Comparison of ENCODE assay signal across 11 cellular contexts in genomic region chr12:57815177-57816000, GRCh38. TPM values are rescaled to one million over a fixed set of nuclear protein-coding genes. Genes with fewer than 3 reads are reported as not detected.
DNase-seq lines count a peak whose midpoint lies in the region; ATAC-seq, FAIRE-seq and TF ChIP-seq lines count a peak whose summit lies in the region.
"Had no signal": no experiment of that assay in that cellular context is flagged by ENCODE, and none has a peak within 500 bp of the region (broad histone marks: within the 10 kb centered on the region; RNA-seq: fewer than 3 reads in every experiment).

No MANE protein-coding gene starts in this region.

- H2BK15ac ChIP-seq in IMR-90 (ENCODE audit: low read depth, low read length) = no peak overlapping the region

- DNase-seq in D721Med (ENCODE audit: insufficient read length, low spot score) = no peak
- DNase-seq in IMR-90 = no peak
- no peak for DNase-seq in RWPE2 (ENCODE audit: low spot score)
- peak; percentile 57 for DNase-seq in iPS DF 6.9 (ENCODE audit: low read depth, low spot score)
- DNase-seq in SKM-1 treated with dmso at 0.1 percent for 144 hours (lab: John Stamatoyannopoulos, UW; ENCODE audit: unreplicated experiment) = no peak
- no peak for DNase-seq in EL
- no peak for DNase-seq in mesenteric fat pad (ENCODE audit: low spot score)
- DNase-seq: activated CD4-positive, alpha-beta T cell treated with anti-CD3 and anti-CD28 coated beads, Interleukin-2, amount 10 ng/mL, durations not matched to agents 24 days and 14 days; midbrain; Peyer's patch had no signal

- H4K91ac ChIP-seq in IMR-90 (ENCODE audit: insufficient read depth, low read depth, low read length) = no peak overlapping the region

- no peaks in the 10 kb centered on the region for H3K9me3 ChIP-seq in IMR-90 (ENCODE audit: control insufficient read depth, insufficient read depth, low read length)
- H3K9me3 ChIP-seq in RWPE2 (ENCODE audit: severe bottlenecking) = no peaks in the 10 kb centered on the region
- H3K9me3 ChIP-seq in iPS DF 6.9 (ENCODE audit: control insufficient read depth, insufficient read depth, low read length) = no peaks in the 10 kb centered on the region
- H3K9me3 ChIP-seq: Peyer's patch had no signal

- no peak overlapping the region for H2BK5ac ChIP-seq in IMR-90 (ENCODE audit: low read depth, low read length, poor library complexity, severe bottlenecking)

- no peak overlapping the region for H2AFZ ChIP-seq in IMR-90 (replicated peaks; ENCODE audit: low read length, poor library complexity)

- H3K9me1 ChIP-seq in IMR-90 (ENCODE audit: insufficient read depth, low read length) = peaks cover 17% of the 10 kb centered on the region

- no TSS peak for BruUV-seq in IMR-90 (replicated peaks; lab: Mats Ljungman, UMichigan)

- dilution Hi-C loops in IMR-90 (cut with HindIII; ENCODE audit: low sequenced_read_pairs, unreplicated experiment) = no loop called here

- no peaks in the 10 kb centered on the region; the same call in 1 of the 2 replicates for H4K20me1 ChIP-seq in IMR-90 (ENCODE audit: insufficient read depth, low read length)

- no peak for FAIRE-seq in D721Med (lab: Jason Lieb, UNC)

- H3K79me1 ChIP-seq in IMR-90 (ENCODE audit: low read depth in 1 of 2, low read length in 2 of 2) = peaks cover 0 to 8% of the 10 kb centered on the region in 2 experiments; a peak in 1 of 4 replicates

- no peak overlapping the region for H3K56ac ChIP-seq in IMR-90 (ENCODE audit: extremely low read depth, insufficient read depth, low read length)

- H2BK120ac ChIP-seq in IMR-90 (ENCODE audit: low read depth, low read length) = no peak overlapping the region

- no peak for TF ChIP-seq POLR2A in IMR-90 (IDR thresholded peaks at IDR 0.05; ENCODE audit: low read depth, low read length)

- H3K14ac ChIP-seq in IMR-90 (replicated peaks; ENCODE audit: low read depth, low read length) = no peak overlapping the region

- H3K4ac ChIP-seq in IMR-90 (ENCODE audit: low read depth, low read length) = no peak overlapping the region

- H4K5ac ChIP-seq in IMR-90 (ENCODE audit: low read depth, low read length) = no peak overlapping the region

- no peak overlapping the region for H3K27ac ChIP-seq in IMR-90 (ENCODE audit: insufficient read depth, low read length)
- H3K27ac ChIP-seq in RWPE2 (ENCODE audit: poor library complexity, severe bottlenecking) = no peak overlapping the region
- H3K27ac ChIP-seq in iPS DF 6.9 (ENCODE audit: low read length) = no peak overlapping the region
- H3K27ac ChIP-seq: Peyer's patch had no signal

- no peak overlapping the region for H2BK20ac ChIP-seq in IMR-90 (ENCODE audit: low read depth, low read length)

- no peak overlapping the region for H4K8ac ChIP-seq in IMR-90 (ENCODE audit: low read depth in 2 of 2, low read length in 2 of 2)

- CTCF ChIA-PET in IMR-90 (lab: Yijun Ruan, JAX) = interaction anchor here (1.2 kb wide), 1 partner anchor 12 kb away, joined by 3 read pairs; no protein-coding TSS in a partner anchor

- no peak overlapping the region for H3K9ac ChIP-seq in IMR-90 (ENCODE audit: low read depth, low read length)

- in situ Hi-C loops in IMR-90 (cut with MboI; ENCODE audit: low sequenced_read_pairs) = no loop called here

- H2AK5ac ChIP-seq in IMR-90 (ENCODE audit: low read depth, low read length) = no peak overlapping the region

- H3K18ac ChIP-seq in IMR-90 (ENCODE audit: low read depth, low read length) = no peak overlapping the region

- TF ChIP-seq CTCF in D721Med (IDR thresholded peaks at IDR 0.05; ENCODE audit: insufficient read depth, missing control alignments) (peak; percentile 19), IMR-90 (conservative IDR thresholded peaks at IDR 0.05; ENCODE audit: low read depth, low read length) (peak; percentile 27), RWPE2 (IDR thresholded peaks at IDR 0.05; ENCODE audit: poor library complexity, severe bottlenecking) (peak; percentile 24)

- no peak overlapping the region for H2AK9ac ChIP-seq in IMR-90 (replicated peaks; ENCODE audit: low read depth, low read length, poor library complexity)

- 81% methylated on average over 5 of the region's 13 CpGs; no CpG with 5 or more reads in 1 of the 2 experiments for WGBS in IMR-90 (ENCODE audit: extremely low coverage in 2 of 2, insufficient read length in 1 of 2), 2 experiments
- WGBS in iPS DF 6.9 (ENCODE audit: insufficient coverage, insufficient read length) = no CpG with 5 or more reads among the region's 13 CpGs

- intact Hi-C loops in IMR-90 (cut with micrococcal nuclease) = no loop called here

- H3K4me1 ChIP-seq in IMR-90 (ENCODE audit: control insufficient read depth, insufficient read depth, low read length) (peaks cover 3% of the 10 kb centered on the region; the same call in 1 of the 2 replicates), RWPE2 (ENCODE audit: insufficient read depth, poor library complexity, severe bottlenecking) (peaks cover 4% of the 10 kb centered on the region), iPS DF 6.9 (ENCODE audit: control insufficient read depth, insufficient read depth, low read length) (no peaks in the 10 kb centered on the region; the same call in 1 of the 2 replicates)

- TF ChIP-seq RAD21 in IMR-90 (IDR thresholded peaks at IDR 0.05; ENCODE audit: low read length) = no peak

- H3K4me2 ChIP-seq in IMR-90 (ENCODE audit: low read depth, low read length) = no peak overlapping the region

- H3K36me3 ChIP-seq in IMR-90 (ENCODE audit: control insufficient read depth, insufficient read depth, low read length) (peaks cover 36% of the 10 kb centered on the region), RWPE2 (ENCODE audit: low read depth) (no peaks in the 10 kb centered on the region), iPS DF 6.9 (ENCODE audit: control insufficient read depth, insufficient read depth, low read length) (no peaks in the 10 kb centered on the region)

- POLR2A ChIA-PET in IMR-90 (lab: Charles Lee; ENCODE audit: unreplicated experiment) = no interaction called here

- no peak overlapping the region for H3K23ac ChIP-seq in IMR-90 (ENCODE audit: low read depth, low read length)

- no peak overlapping the region for H3K4me3 ChIP-seq in IMR-90 (ENCODE audit: insufficient read depth, low read depth, low read length)
- no peak overlapping the region for H3K4me3 ChIP-seq in RWPE2 (ENCODE audit: severe bottlenecking)
- H3K4me3 ChIP-seq in iPS DF 6.9 (ENCODE audit: low read length) = no peak overlapping the region
- H3K4me3 ChIP-seq: Peyer's patch had no signal

- ATAC-seq in IMR-90 (ENCODE audit: low read depth) (no peak; the same call in 1 of the 2 replicates), RWPE2 (ENCODE audit: low read depth) (no peak), esophagus mucosa (no peak)

- H3K27me3 ChIP-seq in IMR-90 (ENCODE audit: control insufficient read depth, insufficient read depth, low read length) (no peaks in the 10 kb centered on the region), RWPE2 (ENCODE audit: insufficient read depth, poor library complexity, severe bottlenecking) (no peaks in the 10 kb centered on the region), iPS DF 6.9 (ENCODE audit: control insufficient read depth, insufficient read depth, low read length) (no peaks in the 10 kb centered on the region)
- H3K27me3 ChIP-seq: Peyer's patch had no signal

TF ChIP-seq in IMR-90, 13 proteins besides CTCF, POLR2A, EP300 and RAD21:
- TF ChIP-seq SMC3 (IDR thresholded peaks at IDR 0.05; ENCODE audit: low read depth, low read length) (no peak), USF2 (IDR thresholded peaks at IDR 0.05; ENCODE audit: low read depth, low read length) (no peak), NFE2L2 (IDR thresholded peaks at IDR 0.05; ENCODE audit: low read depth, low read length) (no peak), MXI1 (IDR thresholded peaks at IDR 0.05; ENCODE audit: borderline replicate concordance, low read depth, low read length) (no peak), BHLHE40 (IDR thresholded peaks at IDR 0.05; ENCODE audit: low read depth, low read length) (no peak), MAZ (IDR thresholded peaks at IDR 0.05; ENCODE audit: borderline replicate concordance, low read depth, low read length) (no peak)

RNA-seq across cellular contexts. Expression of gene AVIL, which starts 3.1 kb away (rescaled TPM):
- total RNA-seq in IMR-90 (2012; rRNA removed) (1.1 and 1.3 TPM in 2 replicates), esophagus mucosa (1.7 TPM), mesenteric fat pad (5.7 TPM)
- 2.1 and 2.5 TPM in 2 replicates for polyA plus RNA-seq in IMR-90 (2012; rRNA removed)
- 0.37 and 0.42 TPM in 2 replicates for polyA plus RNA-seq in IMR-90 (2012; cell fraction: cytosol; rRNA removed)
- 8.3 and 25.0 TPM in 2 replicates for polyA plus RNA-seq in IMR-90 (2012; cell fraction: nucleus; rRNA removed; ENCODE audit: low replicate concordance)

RNA-seq across cellular contexts. Expression of gene CTDSP2, which starts 31.1 kb away (rescaled TPM):
- total RNA-seq in IMR-90 (2012; rRNA removed) (79.4 and 114 TPM in 2 replicates), esophagus mucosa (49.8 TPM), mesenteric fat pad (156 TPM)
- 150 and 156 TPM in 2 replicates for polyA plus RNA-seq in IMR-90 (2012; rRNA removed)
- 134 and 187 TPM in 2 replicates for polyA plus RNA-seq in IMR-90 (2012; cell fraction: cytosol; rRNA removed)
- polyA plus RNA-seq in IMR-90 (2012; cell fraction: nucleus; rRNA removed; ENCODE audit: low replicate concordance) = 152 and 213 TPM in 2 replicates

RNA-seq across cellular contexts. Expression of gene TSFM, which starts 32.8 kb away (rescaled TPM):
- total RNA-seq in IMR-90 (2012; rRNA removed) (10.8 and 11.5 TPM in 2 replicates), esophagus mucosa (22.6 TPM), mesenteric fat pad (32.7 TPM)
- polyA plus RNA-seq in IMR-90 (2012; rRNA removed) = 14.0 and 16.3 TPM in 2 replicates
- polyA plus RNA-seq in IMR-90 (2012; cell fraction: cytosol; rRNA removed) = 14.2 and 27.2 TPM in 2 replicates
- 9.2 and 13.7 TPM in 2 replicates for polyA plus RNA-seq in IMR-90 (2012; cell fraction: nucleus; rRNA removed; ENCODE audit: low replicate concordance)

RNA-seq across cellular contexts. Expression of gene EEF1AKMT3, which starts 43.0 kb away (rescaled TPM):
- 3.2 and 3.6 TPM in 2 replicates for total RNA-seq in IMR-90 (2012; rRNA removed)
- polyA plus RNA-seq in IMR-90 (2012; rRNA removed) = 7.6 and 8.1 TPM in 2 replicates
- 4.2 and 6.9 TPM in 2 replicates for polyA plus RNA-seq in IMR-90 (2012; cell fraction: cytosol; rRNA removed)
- 6.0 and 8.9 TPM in 2 replicates for polyA plus RNA-seq in IMR-90 (2012; cell fraction: nucleus; rRNA removed; ENCODE audit: low replicate concordance)
- total RNA-seq in esophagus mucosa = 3.4 TPM
- total RNA-seq in mesenteric fat pad = 7.2 TPM

RNA-seq across cellular contexts. Expression of gene METTL1, which starts 43.5 kb away (rescaled TPM):
- total RNA-seq in IMR-90 (2012; rRNA removed) (10.8 and 12.4 TPM in 2 replicates), esophagus mucosa (20.2 TPM), mesenteric fat pad (32.8 TPM)
- polyA plus RNA-seq in IMR-90 (2012; rRNA removed) = 27.5 and 31.4 TPM in 2 replicates
- 10.0 and 20.0 TPM in 2 replicates for polyA plus RNA-seq in IMR-90 (2012; cell fraction: cytosol; rRNA removed)
- 31.9 and 38.5 TPM in 2 replicates for polyA plus RNA-seq in IMR-90 (2012; cell fraction: nucleus; rRNA removed; ENCODE audit: low replicate concordance)
